8 cellular contexts compared by ENCODE assay signal in the genomic region with DNA sequence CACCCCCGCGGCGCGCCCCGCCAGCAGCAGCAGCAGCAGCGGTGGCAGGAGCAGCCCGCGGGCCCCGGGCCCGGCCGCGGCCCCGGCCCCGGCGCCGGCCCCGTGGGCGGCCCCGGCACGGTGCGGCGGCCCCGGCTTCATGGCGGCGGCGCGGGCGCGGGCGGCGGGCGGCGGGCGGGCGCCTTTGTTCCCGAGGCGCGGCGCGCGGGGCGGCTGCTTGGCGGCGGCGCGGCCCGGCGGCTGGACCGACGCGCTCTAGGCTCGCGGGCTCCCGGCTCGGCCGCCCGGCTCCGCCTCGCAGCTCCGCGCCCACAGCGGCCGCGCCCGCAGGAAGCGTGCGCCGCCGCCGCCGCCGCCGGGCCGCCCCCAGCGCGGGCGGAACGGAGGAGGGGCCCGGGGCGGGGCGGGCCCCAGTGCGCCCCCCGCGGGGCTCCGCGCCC. TPM values are rescaled to one million over a fixed set of nuclear protein-coding genes. Genes with fewer than 3 reads are reported as not detected.
A peak's percentile ranks its signal among the peaks of the same experiment; 100 is the strongest.
DNase-seq lines count a peak whose midpoint lies in the region; ATAC-seq and TF ChIP-seq lines count a peak whose summit lies in the region.

A gene with protein sequence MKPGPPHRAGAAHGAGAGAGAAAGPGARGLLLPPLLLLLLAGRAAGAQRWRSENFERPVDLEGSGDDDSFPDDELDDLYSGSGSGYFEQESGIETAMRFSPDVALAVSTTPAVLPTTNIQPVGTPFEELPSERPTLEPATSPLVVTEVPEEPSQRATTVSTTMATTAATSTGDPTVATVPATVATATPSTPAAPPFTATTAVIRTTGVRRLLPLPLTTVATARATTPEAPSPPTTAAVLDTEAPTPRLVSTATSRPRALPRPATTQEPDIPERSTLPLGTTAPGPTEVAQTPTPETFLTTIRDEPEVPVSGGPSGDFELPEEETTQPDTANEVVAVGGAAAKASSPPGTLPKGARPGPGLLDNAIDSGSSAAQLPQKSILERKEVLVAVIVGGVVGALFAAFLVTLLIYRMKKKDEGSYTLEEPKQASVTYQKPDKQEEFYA (minus strand): TSS at position 313 of the 440 bp plus-strand sequence. CDS start 172 bp downstream, at position 141.

- intact Hi-C loops in lower leg skin (cut with DNase I; ENCODE audit: low total_unique reads) = no loop called here

- H3K4me3 ChIP-seq in choroid plexus epithelial cell (ENCODE audit: low read depth, low read length) (peak within 1 kb of the TSS; percentile 62), lower leg skin (ENCODE audit: low read depth, poor library complexity, severe bottlenecking) (peak within 1 kb of the TSS; percentile 15), thoracic aorta (peak within 1 kb of the TSS; percentile 85)

- peak within 1 kb of the TSS; percentile 63 to 81 for H3K27ac ChIP-seq in thoracic aorta

- ATAC-seq in thoracic aorta (ENCODE audit: insufficient number of reproducible peaks, low FRiP score, low read depth) (no peak), GM19467 (IDR thresholded peaks at IDR 0.05; ENCODE audit: unreplicated experiment) (no peak), GM21786 (IDR thresholded peaks at IDR 0.05; ENCODE audit: unreplicated experiment) (no peak), HG02763 (IDR thresholded peaks at IDR 0.05; ENCODE audit: unreplicated experiment) (no peak)

- TF ChIP-seq CTCF in choroid plexus epithelial cell (conservative IDR thresholded peaks at IDR 0.05; ENCODE audit: low read depth, low read length) = no peak
- no peak for TF ChIP-seq CTCF in lower leg skin (IDR thresholded peaks at IDR 0.05)
- no peak for TF ChIP-seq CTCF in thoracic aorta (IDR thresholded peaks at IDR 0.05)

- no peaks in the 10 kb centered on the region for H3K9me3 ChIP-seq in thoracic aorta

- no peak for TF ChIP-seq POLR2A in lower leg skin (IDR thresholded peaks at IDR 0.05)

- no peaks in the 10 kb centered on the region for H3K36me3 ChIP-seq in thoracic aorta

- no peaks in the 10 kb centered on the region for H3K27me3 ChIP-seq in thoracic aorta (replicated peaks; ENCODE audit: insufficient read depth)

- 0% methylated on average over 7 of the region's 86 CpGs; no CpG with 5 or more reads in 1 of the 2 donors for WGBS in lower leg skin, 2 donors

- H3K4me1 ChIP-seq in thoracic aorta (ENCODE audit: control insufficient read depth in 1 of 2, low read depth in 2 of 2) = peaks cover 4 to 55% of the 10 kb centered on the region in 2 donors

- DNase-seq in Daoy (ENCODE audit: low read depth) = peak; percentile 58
- DNase-seq in NCI-H774 (lab: John Stamatoyannopoulos, UW) = peak; percentile 39
- no peak for DNase-seq in choroid plexus epithelial cell (ENCODE audit: low read depth)
- no peak for DNase-seq in lower leg skin (ENCODE audit: low spot score in 2 of 2)
- DNase-seq in thoracic aorta (ENCODE audit: low spot score) = no peak

RNA-seq across cellular contexts. Expression of the gene that starts here (rescaled TPM):
- total RNA-seq in Daoy (2014; rRNA removed; shearing (Covaris generic)) = 32.3 and 53.2 TPM in 2 replicates
- total RNA-seq in lower leg skin (10 to 100 TPM in 3 of 4 donors, 1 to 10 TPM in 1; 4.3 to 23.5 (median 14.5) TPM), thoracic aorta (10 to 100 TPM; 51.6 to 75.4 TPM)

Comparison
In these comparisons a context has a peak if more than half of its experiments do, and no peak if none do; other contexts are left out.
1. DNase-seq: peak in Daoy (single experiment) and NCI-H774 (single experiment); none in choroid plexus epithelial cell (single experiment), lower leg skin (0 of 2) and thoracic aorta (single experiment).
2. H3K4me3 ChIP-seq: peak in every context shown above with its lines; median percentile 85 in thoracic aorta; 62 in choroid plexus epithelial cell; 15 in lower leg skin.